In the genomic region with DNA sequence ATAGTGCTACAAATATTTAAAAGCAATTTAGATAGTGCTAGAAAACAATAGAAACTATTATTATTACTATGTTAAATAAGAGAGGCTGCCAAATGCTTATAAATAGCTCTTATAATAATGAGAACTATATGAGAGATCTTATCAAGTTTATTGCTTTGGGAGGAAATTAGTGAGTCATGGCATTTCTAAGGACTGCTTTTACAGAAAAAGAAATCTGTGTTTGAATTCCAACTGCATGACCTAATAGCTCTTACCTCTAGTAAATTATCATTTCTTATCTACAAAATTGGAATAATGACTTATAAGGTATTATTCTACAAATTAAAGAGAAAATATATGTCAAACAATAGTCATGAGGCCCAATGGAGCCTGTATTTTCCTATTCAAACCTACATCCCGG, we compare ENCODE assay signal across 19 cellular contexts.
DNase-seq lines count a peak whose midpoint lies in the region; ATAC-seq, FAIRE-seq and TF ChIP-seq lines count a peak whose summit lies in the region.
"Had no signal": no experiment of that assay in that cellular context is flagged by ENCODE, and none has a peak within 500 bp of the region (broad histone marks: within the 10 kb centered on the region; RNA-seq: fewer than 3 reads in every experiment).

No MANE protein-coding gene starts in this region.

- DNase-seq in HFFc6 (peak; percentile 16), PC-3 (peak; percentile 64), left kidney (ENCODE audit: low read depth, low spot score) (peak; percentile 24), urothelium cell line (ENCODE audit: low spot score) (peak; percentile 22), HuH-7.5 (ENCODE audit: low spot score) (no peak), NCI-H2196 (lab: John Stamatoyannopoulos, UW; ENCODE audit: unreplicated experiment) (no peak)
- DNase-seq in stimulated activated CD4-positive, alpha-beta T cell treated with anti-CD3 and anti-CD28 coated beads, Interleukin-2, amount 100 ng/mL, for 48 hours: no peak
- DNase-seq: DMS 273 treated with DMSO at 0.1 percent for 48 hours, MG63, NCI-H1092 treated with DMSO at 0.1 percent for 48 hours, NCI-H2081 treated with DMSO at 0.1 percent for 48 hours, NCI-H510A treated with DMSO at 0.1 percent for 48 hours, Peyer's patch, SHP77 had no signal

- no peak overlapping the region for H3K4me3 Mint-ChIP-seq in HFFc6
- H3K4me3 Mint-ChIP-seq: GM23338 had no signal

- H3K4me1 Mint-ChIP-seq in HFFc6 (ENCODE audit: low read depth): no peaks in the 10 kb centered on the region
- H3K4me1 Mint-ChIP-seq: GM23338 had no signal

- H3K27ac Mint-ChIP-seq in HFFc6: no peak overlapping the region
- H3K27ac Mint-ChIP-seq: GM23338 had no signal

- H3K4me3 ChIP-seq in PC-3 (ENCODE audit: low read length): no peak overlapping the region
- H3K4me3 ChIP-seq: BLaER1 treated with 17β-estradiol and CSF1 and Interleukin-3, amounts not matched to agents 10 nM and 100 nM; GM23338; MG63; Peyer's patch had no signal

- no peaks in the 10 kb centered on the region for H3K79me2 ChIP-seq in PC-3 (ENCODE audit: low read length)

- peaks cover 7% of the 10 kb centered on the region; the same call in 1 of the 2 replicates for H3K36me3 Mint-ChIP-seq in HFFc6 (ENCODE audit: low read depth)

- no peak overlapping the region for H3K9ac ChIP-seq in PC-3 (ENCODE audit: low read length)
- H3K9ac ChIP-seq: BLaER1 treated with 17β-estradiol and CSF1 and Interleukin-3, amounts not matched to agents 10 nM and 100 nM; KMS-11 had no signal

- no peaks in the 10 kb centered on the region for H3K9me2 ChIP-seq in PC-3 (replicated peaks; ENCODE audit: low read length)

- ATAC-seq in PC-3: peak; percentile 56
- ATAC-seq: GM23338, HepG2 had no signal

- H3K27me3 ChIP-seq in PC-3 (ENCODE audit: low read length): no peaks in the 10 kb centered on the region
- H3K27me3 ChIP-seq: BLaER1 treated with 17β-estradiol and CSF1 and Interleukin-3, amounts not matched to agents 10 nM and 100 nM; MG63; Peyer's patch had no signal

- no peaks in the 10 kb centered on the region for H3K27me3 Mint-ChIP-seq in HFFc6 (ENCODE audit: insufficient read depth)

- no peak overlapping the region for H2AFZ ChIP-seq in PC-3 (ENCODE audit: low read length)
- H2AFZ ChIP-seq: GM23338 had no signal

- peaks cover 3% of the 10 kb centered on the region; the same call in 1 of the 2 replicates for H3K4me1 ChIP-seq in PC-3 (ENCODE audit: insufficient read depth, low read length)
- H3K4me1 ChIP-seq: BLaER1 treated with 17β-estradiol and CSF1 and Interleukin-3, amounts not matched to agents 10 nM and 100 nM; Peyer's patch had no signal

- CTCF ChIA-PET in PC-3 (lab: Charles Lee): no interaction called here

- no peak for FAIRE-seq in urothelium cell line (lab: Jason Lieb, UNC)
- FAIRE-seq: GM12892, HepG2 had no signal

- peaks cover 9% of the 10 kb centered on the region for H3K9me3 Mint-ChIP-seq in HFFc6

- no peaks in the 10 kb centered on the region for H4K20me1 ChIP-seq in PC-3 (ENCODE audit: low read length)
- H4K20me1 ChIP-seq: BLaER1 treated with 17β-estradiol and CSF1 and Interleukin-3, amounts not matched to agents 10 nM and 100 nM had no signal

- intact Hi-C loops in PC-3 (cut with micrococcal nuclease): no loop called here

- H3K27ac ChIP-seq in PC-3 (ENCODE audit: low read length): no peak overlapping the region
- H3K27ac ChIP-seq: BLaER1 treated with 17β-estradiol and CSF1 and Interleukin-3, amounts not matched to agents 10 nM and 100 nM; KMS-11; Peyer's patch had no signal

- BruUV-seq in PC-3 (replicated peaks; lab: Mats Ljungman, UMichigan): no TSS peak

- no peaks in the 10 kb centered on the region for H3F3A ChIP-seq in PC-3 (ENCODE audit: low read length, unreplicated experiment)

- H3K9me3 ChIP-seq in PC-3 (ENCODE audit: low read length): no peaks in the 10 kb centered on the region
- H3K9me3 ChIP-seq: BLaER1 treated with 17β-estradiol and CSF1 and Interleukin-3, amounts not matched to agents 10 nM and 100 nM; MG63; Peyer's patch had no signal

- TF ChIP-seq CTCF in HFFc6 (IDR thresholded peaks at IDR 0.05): no peak
- TF ChIP-seq CTCF in PC-3 (conservative IDR thresholded peaks at IDR 0.05; ENCODE audit: low read depth, low read length): no peak

- POLR2A ChIA-PET in PC-3 (lab: Charles Lee; ENCODE audit: unreplicated experiment): no interaction called here

- H3K4me2 ChIP-seq in PC-3 (ENCODE audit: low read length): no peak overlapping the region
- H3K4me2 ChIP-seq: BLaER1 treated with 17β-estradiol and CSF1 and Interleukin-3, amounts not matched to agents 10 nM and 100 nM; GM23338; KMS-11 had no signal

- no peaks in the 10 kb centered on the region for H3K36me3 ChIP-seq in PC-3 (ENCODE audit: low read depth, low read length)
- H3K36me3 ChIP-seq: BLaER1 treated with 17β-estradiol and CSF1 and Interleukin-3, amounts not matched to agents 10 nM and 100 nM; MG63; Peyer's patch had no signal

Comparison
In these comparisons a context has a peak if more than half of its experiments do, and no peak if none do; other contexts are left out.
1. DNase-seq: peak in HFFc6 (single experiment), PC-3 (single experiment), left kidney (single experiment) and urothelium cell line (single experiment); none in stimulated activated CD4-positive, alpha-beta T cell treated with anti-CD3 and anti-CD28 coated beads, Interleukin-2, amount 100 ng/mL, for 48 hours (0 of 2), HuH-7.5 (single experiment) and NCI-H2196 (single experiment).